ENCODE assay signal across 9 cellular contexts in genomic region chr1:226658538-226659125, GRCh38.
DNase-seq lines count a peak whose midpoint lies in the region; ATAC-seq lines count a peak whose summit lies in the region.
"Had no signal": no experiment of that assay in that cellular context is flagged by ENCODE, and none has a peak within 500 bp of the region (broad histone marks: within the 10 kb centered on the region; RNA-seq: fewer than 3 reads in every experiment).

No MANE protein-coding gene starts in this region.

- peaks cover 11% of the 10 kb centered on the region for H3K36me3 Mint-ChIP-seq in activated CD4-positive, alpha-beta T cell treated with anti-CD3 and anti-CD28 coated beads for 36 hours (ENCODE audit: low read depth)
- peaks cover 2% of the 10 kb centered on the region for H3K36me3 Mint-ChIP-seq in memory B cell

- CTCF ChIA-PET in activated CD4-positive, alpha-beta T cell treated with anti-CD3 and anti-CD28 coated beads for 36 hours (lab: Charles Lee) = interaction anchor here (0.8 to 1.4 kb wide), 5 partner anchors 18 to 53 kb away, joined by 3 to 7 read pairs (median 5); no protein-coding TSS in a partner anchor

- H3K4me1 Mint-ChIP-seq in activated CD4-positive, alpha-beta T cell treated with anti-CD3 and anti-CD28 coated beads for 36 hours = no peaks in the 10 kb centered on the region
- peaks cover 64% of the 10 kb centered on the region for H3K4me1 Mint-ChIP-seq in memory B cell
- no peaks in the 10 kb centered on the region for H3K4me1 Mint-ChIP-seq in stimulated activated naive CD8-positive, alpha-beta T cell treated with anti-CD3 and anti-CD28 coated beads, Interleukin-15, amount 100 ng/mL, for 72 hours

- H3K27ac ChIP-seq in angular gyrus (ENCODE audit: low read depth, low read length) = peak overlapping the region; percentile 83

- H3K9me3 Mint-ChIP-seq in activated CD4-positive, alpha-beta T cell treated with anti-CD3 and anti-CD28 coated beads for 36 hours (ENCODE audit: low read depth) = no peaks in the 10 kb centered on the region
- no peaks in the 10 kb centered on the region for H3K9me3 Mint-ChIP-seq in memory B cell
- H3K9me3 Mint-ChIP-seq in stimulated activated naive CD8-positive, alpha-beta T cell treated with anti-CD3 and anti-CD28 coated beads, Interleukin-15, amount 100 ng/mL, for 72 hours = no peaks in the 10 kb centered on the region

- POLR2A ChIA-PET in activated CD4-positive, alpha-beta T cell treated with anti-CD3 and anti-CD28 coated beads for 36 hours (lab: Charles Lee) = interaction anchor here (0.7 kb wide), 1 partner anchor 75 kb away, joined by 4 read pairs; no protein-coding TSS in a partner anchor

- H3K27ac Mint-ChIP-seq in activated CD4-positive, alpha-beta T cell treated with anti-CD3 and anti-CD28 coated beads for 36 hours = peak overlapping the region; percentile 96
- H3K27ac Mint-ChIP-seq in memory B cell = peak overlapping the region; percentile 97
- H3K27ac Mint-ChIP-seq in stimulated activated naive CD8-positive, alpha-beta T cell treated with anti-CD3 and anti-CD28 coated beads, Interleukin-15, amount 100 ng/mL, for 72 hours = peak overlapping the region in 1 of 2 donors; percentile 31

- intact Hi-C loops in activated CD4-positive, alpha-beta T cell treated with anti-CD3 and anti-CD28 coated beads for 36 hours (cut with DNase I, micrococcal nuclease) = no loop called here

- DNase-seq in activated CD4-positive, alpha-beta T cell treated with anti-CD3 and anti-CD28 coated beads for 36 hours = no peak
- no peak for DNase-seq in activated CD4-positive, alpha-beta T cell treated with anti-CD3 and anti-CD28 coated beads, Interleukin-2, amount 50 U/mL, for 48 hours
- DNase-seq in memory B cell (ENCODE audit: low spot score in 2 of 2) (no peak), GOT3 (lab: John Stamatoyannopoulos, UW) (no peak), NCI-H524 (lab: John Stamatoyannopoulos, UW) (no peak), LoVo (ENCODE audit: low spot score) (no peak)
- DNase-seq in stimulated activated naive CD8-positive, alpha-beta T cell treated with anti-CD3 and anti-CD28 coated beads, Interleukin-15, amount 100 ng/mL, for 72 hours = no peak
- DNase-seq: 8988T had no signal

- H3K4me3 Mint-ChIP-seq in activated CD4-positive, alpha-beta T cell treated with anti-CD3 and anti-CD28 coated beads for 36 hours = no peak overlapping the region
- no peak overlapping the region for H3K4me3 Mint-ChIP-seq in memory B cell
- H3K4me3 Mint-ChIP-seq in stimulated activated naive CD8-positive, alpha-beta T cell treated with anti-CD3 and anti-CD28 coated beads, Interleukin-15, amount 100 ng/mL, for 72 hours = peak overlapping the region; percentile 15 to 62

- H3K27me3 Mint-ChIP-seq in activated CD4-positive, alpha-beta T cell treated with anti-CD3 and anti-CD28 coated beads for 36 hours = no peaks in the 10 kb centered on the region
- no peaks in the 10 kb centered on the region for H3K27me3 Mint-ChIP-seq in memory B cell
- H3K27me3 Mint-ChIP-seq in stimulated activated naive CD8-positive, alpha-beta T cell treated with anti-CD3 and anti-CD28 coated beads, Interleukin-15, amount 100 ng/mL, for 72 hours = no peaks in the 10 kb centered on the region

- no peak for ATAC-seq in activated CD4-positive, alpha-beta T cell treated with anti-CD3 and anti-CD28 coated beads for 36 hours
- ATAC-seq in memory B cell (ENCODE audit: low read depth) = no peak
- ATAC-seq in stimulated activated naive CD8-positive, alpha-beta T cell treated with anti-CD3 and anti-CD28 coated beads, Interleukin-15, amount 100 ng/mL, for 72 hours = no peak

Comparison
In these comparisons a context has a peak if more than half of its experiments do, and no peak if none do; other contexts are left out.
1. H3K4me3 Mint-ChIP-seq: peak in stimulated activated naive CD8-positive, alpha-beta T cell treated with anti-CD3 and anti-CD28 coated beads, Interleukin-15, amount 100 ng/mL, for 72 hours (2 of 2); none in activated CD4-positive, alpha-beta T cell treated with anti-CD3 and anti-CD28 coated beads for 36 hours (single experiment) and memory B cell (single experiment).